In the genomic region with DNA sequence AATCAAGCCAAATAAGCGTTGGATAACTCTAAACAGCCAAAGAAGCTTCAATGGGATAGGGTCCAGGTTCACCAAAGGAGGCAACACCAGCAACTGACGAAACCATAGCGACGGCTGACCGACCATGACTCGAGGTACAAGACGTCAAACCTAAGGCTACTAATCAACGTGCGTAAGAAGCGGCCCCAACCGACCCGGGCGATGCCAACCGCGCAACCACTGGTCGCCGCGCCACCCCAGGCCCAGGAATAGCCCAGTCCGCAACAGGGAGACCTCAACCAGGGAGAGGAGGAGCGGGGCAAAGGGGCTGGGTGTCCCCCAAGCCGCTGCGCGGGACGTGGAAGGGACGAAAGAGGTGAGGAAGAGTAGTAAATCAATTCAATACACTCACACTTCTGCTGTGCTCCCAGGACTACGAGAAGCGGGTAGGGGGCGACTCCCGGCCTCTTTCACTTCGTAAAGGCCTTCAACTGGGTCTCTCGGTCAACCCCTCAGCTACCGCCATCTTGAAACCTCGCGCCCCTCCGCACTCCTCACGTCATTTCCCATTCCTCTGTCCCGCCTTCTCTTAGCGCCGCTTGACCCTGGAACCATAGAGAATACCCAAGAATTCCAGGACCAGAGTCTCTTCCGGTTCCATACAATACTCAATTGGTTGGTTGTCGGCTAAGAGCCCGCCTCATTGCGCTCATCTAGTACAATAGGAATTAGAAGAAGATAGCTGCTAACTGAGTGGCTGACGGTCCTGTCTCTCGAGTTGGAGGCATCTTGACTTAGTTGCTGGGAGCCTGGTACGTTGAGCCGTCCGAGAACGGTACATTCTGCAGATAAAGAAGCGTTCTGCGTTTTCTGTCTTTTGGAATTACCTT, we compare ENCODE assay signal across 8 cellular contexts. TPM values are rescaled to one million over a fixed set of nuclear protein-coding genes. Genes with fewer than 3 reads are reported as not detected.
A peak's percentile ranks its signal among the peaks of the same experiment; 100 is the strongest.
DNase-seq lines count a peak whose midpoint lies in the region; ATAC-seq and TF ChIP-seq lines count a peak whose summit lies in the region.

A gene with protein sequence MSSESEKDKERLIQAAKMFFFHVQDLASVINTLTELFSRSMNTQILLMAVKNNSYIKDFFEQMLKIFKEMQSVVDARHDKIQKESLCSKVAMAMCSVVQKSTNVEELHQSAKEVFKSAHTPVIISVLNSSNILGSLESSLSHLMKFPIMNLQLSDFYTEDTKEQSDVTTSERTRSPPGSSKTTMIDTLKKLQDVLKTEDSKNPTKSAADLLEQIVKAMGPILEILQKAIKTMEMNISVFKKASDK (plus strand): TSS at position 710 of the 869 bp plus-strand sequence. CDS start 19,266 bp downstream, outside the sequence.
A gene (minus strand): TSS at position 518 of the 869 bp plus-strand sequence. CDS start 2,095 bp downstream, outside the sequence.

- H3K9me3 ChIP-seq in spleen, result no peaks in the 10 kb centered on the region

- DNase-seq in AG20443 (ENCODE audit: low spot score) (peak; percentile 95), NCI-H345 (lab: John Stamatoyannopoulos, UW) (peak; percentile 99), cerebellar cortex (ENCODE audit: low spot score) (peak; percentile 100), iris pigment epithelial cell (ENCODE audit: low read depth) (peak; percentile 100), spleen (peak; percentile 94)
- DNase-seq in activated CD4-positive, CD25-positive, alpha-beta regulatory T cell (lab: John Stamatoyannopoulos, UW), result peak; percentile 64 to 74 (median 72)

- H3K27ac ChIP-seq in spleen, result peak within 1 kb of the TSS; percentile 81 to 97 (median 93)

- intact Hi-C loops in spleen (cut with DNase I; ENCODE audit: low total_unique reads), result no loop called here

- peaks cover 0 to 30% (median 17%) of the 10 kb centered on the region in 6 donors for H3K36me3 ChIP-seq in spleen

- peak; percentile 99 for ATAC-seq in GM19035 (IDR thresholded peaks at IDR 0.05; ENCODE audit: unreplicated experiment)
- ATAC-seq in HG03280 (IDR thresholded peaks at IDR 0.05; ENCODE audit: unreplicated experiment), result peak; percentile 99

- H3K4me3 ChIP-seq in spleen, result peak within 1 kb of the TSS; percentile 56 to 91 (median 80)

- TF ChIP-seq CTCF in spleen (IDR thresholded peaks at IDR 0.05 in 8 of 11, conservative IDR thresholded peaks at IDR 0.05 in 3 of 11), result peak in 2 of 11 experiments; percentile 13 to 22

- H3K27me3 ChIP-seq in spleen (replicated peaks in 1 of 7), result no peaks in the 10 kb centered on the region

- 0 to 1% (median 0%) methylated on average over 49 to 51 of the region's 51 CpGs for WGBS in spleen, 5 donors

- peak in 1 of 3 donors; percentile 88 for TF ChIP-seq POLR2A in spleen (IDR thresholded peaks at IDR 0.05)

- peaks cover 21 to 52% (median 41%) of the 10 kb centered on the region in 6 donors for H3K4me1 ChIP-seq in spleen

RNA-seq across cellular contexts. Expression of the first gene that starts in this region (rescaled TPM):
- total RNA-seq in spleen, result 1 to 10 TPM in 5 of 7 donors, under 1 TPM in 2; 0.51 to 1.4 (median 1.0) TPM
- 1 to 10 TPM in 2 of 3 donors, under 1 TPM in 1; 0.96 to 2.2 (median 1.6) TPM for polyA plus RNA-seq in spleen

RNA-seq across cellular contexts. Expression of the second gene that starts in this region (rescaled TPM):
- 10 to 100 TPM; 22.0 to 61.4 (median 49.2) TPM for total RNA-seq in spleen
- 10 to 100 TPM; 16.0 to 18.8 (median 17.1) TPM for polyA plus RNA-seq in spleen

Comparison
In these comparisons a context has a peak if more than half of its experiments do, and no peak if none do; other contexts are left out.
1. Peak in every context shown above with its lines: DNase-seq, ATAC-seq, H3K4me3 ChIP-seq and H3K27ac ChIP-seq.